ENCODE assay signal across 10 cellular contexts in genomic region chr4:30719363-30720020, GRCh38. TPM values are rescaled to one million over a fixed set of nuclear protein-coding genes. Genes with fewer than 3 reads are reported as not detected.
DNase-seq lines count a peak whose midpoint lies in the region; ATAC-seq, FAIRE-seq and TF ChIP-seq lines count a peak whose summit lies in the region.
"Had no signal": no experiment of that assay in that cellular context is flagged by ENCODE, and none has a peak within 500 bp of the region (broad histone marks: within the 10 kb centered on the region; RNA-seq: fewer than 3 reads in every experiment).

No MANE protein-coding gene starts in this region.

- H3K36me3 Mint-ChIP-seq in activated CD8-positive, alpha-beta memory T cell treated with anti-CD3 and anti-CD28 coated beads, Interleukin-2, amount 10 ng/mL, durations not matched to agents 7 days and 5 days = peaks cover 7% of the 10 kb centered on the region
- peaks cover 10% of the 10 kb centered on the region for H3K36me3 Mint-ChIP-seq in stimulated activated effector memory CD8-positive, alpha-beta T cell treated with anti-CD3 and anti-CD28 coated beads, Interleukin-12 subunit alpha, Interleukin-12 subunit beta, amount 100 ng/mL, for 72 hours

- H3K27me3 Mint-ChIP-seq in activated CD8-positive, alpha-beta memory T cell treated with anti-CD3 and anti-CD28 coated beads, Interleukin-2, amount 10 ng/mL, durations not matched to agents 7 days and 5 days = peaks cover 68% of the 10 kb centered on the region

- H3K4me3 Mint-ChIP-seq in activated CD8-positive, alpha-beta memory T cell treated with anti-CD3 and anti-CD28 coated beads, Interleukin-2, amount 10 ng/mL, durations not matched to agents 7 days and 5 days = no peak overlapping the region
- H3K4me3 Mint-ChIP-seq in stimulated activated effector memory CD8-positive, alpha-beta T cell treated with anti-CD3 and anti-CD28 coated beads, Interleukin-12 subunit alpha, Interleukin-12 subunit beta, amount 100 ng/mL, for 72 hours = peak overlapping the region; percentile 54

- no peak for ATAC-seq in activated CD8-positive, alpha-beta memory T cell treated with anti-CD3 and anti-CD28 coated beads, Interleukin-2, amount 10 ng/mL, durations not matched to agents 7 days and 5 days
- no peak for ATAC-seq in stimulated activated effector memory CD8-positive, alpha-beta T cell treated with anti-CD3 and anti-CD28 coated beads, Interleukin-12 subunit alpha, Interleukin-12 subunit beta, amount 100 ng/mL, for 72 hours
- ATAC-seq in HG03521 (IDR thresholded peaks at IDR 0.05; ENCODE audit: unreplicated experiment) = no peak

- DNase-seq in activated CD8-positive, alpha-beta memory T cell treated with anti-CD3 and anti-CD28 coated beads, Interleukin-2, amount 10 ng/mL, durations not matched to agents 7 days and 5 days = no peak
- DNase-seq in activated CD8-positive, alpha-beta memory T cell treated with anti-CD3 and anti-CD28 coated beads for 24 hours = no peak
- peak; percentile 16 for DNase-seq in NCI-H2196 treated with DMSO at 0.1 percent for 48 hours (lab: John Stamatoyannopoulos, UW; ENCODE audit: unreplicated experiment)
- peak; percentile 47 for DNase-seq in bronchial epithelial cell (ENCODE audit: low read depth)
- peak; percentile 75 for DNase-seq in iris pigment epithelial cell (ENCODE audit: low read depth)
- no peak for DNase-seq in stimulated activated effector memory CD8-positive, alpha-beta T cell treated with anti-CD3 and anti-CD28 coated beads, Interleukin-12 subunit alpha, Interleukin-12 subunit beta, amount 100 ng/mL, for 72 hours (ENCODE audit: low spot score in 2 of 2)
- DNase-seq in central memory CD4-positive, alpha-beta T cell = no peak

- peak overlapping the region; percentile 78 for H3K27ac Mint-ChIP-seq in activated CD8-positive, alpha-beta memory T cell treated with anti-CD3 and anti-CD28 coated beads, Interleukin-2, amount 10 ng/mL, durations not matched to agents 7 days and 5 days
- no peak overlapping the region for H3K27ac Mint-ChIP-seq in stimulated activated effector memory CD8-positive, alpha-beta T cell treated with anti-CD3 and anti-CD28 coated beads, Interleukin-12 subunit alpha, Interleukin-12 subunit beta, amount 100 ng/mL, for 72 hours
- H3K27ac Mint-ChIP-seq: dendritic cell treated with granulocyte-macrophage colony-stimulating factor and Interleukin-4, amounts not matched to agents 40 ng/mL and 50 ng/mL, for 4 days had no signal

- H3K9me3 Mint-ChIP-seq in activated CD8-positive, alpha-beta memory T cell treated with anti-CD3 and anti-CD28 coated beads, Interleukin-2, amount 10 ng/mL, durations not matched to agents 7 days and 5 days (ENCODE audit: low read depth) = no peaks in the 10 kb centered on the region
- no peaks in the 10 kb centered on the region for H3K9me3 Mint-ChIP-seq in stimulated activated effector memory CD8-positive, alpha-beta T cell treated with anti-CD3 and anti-CD28 coated beads, Interleukin-12 subunit alpha, Interleukin-12 subunit beta, amount 100 ng/mL, for 72 hours
- H3K9me3 Mint-ChIP-seq: dendritic cell treated with granulocyte-macrophage colony-stimulating factor and Interleukin-4, amounts not matched to agents 40 ng/mL and 50 ng/mL, for 4 days had no signal

- H3K36me3 ChIP-seq in bronchial epithelial cell (ENCODE audit: control insufficient read depth, insufficient read depth, low read length) = no peaks in the 10 kb centered on the region

- TF ChIP-seq CTCF in bronchial epithelial cell (IDR thresholded peaks at IDR 0.05; ENCODE audit: insufficient read depth, low read length, severe bottlenecking) = peak; percentile 0

- CTCF ChIA-PET in activated CD8-positive, alpha-beta memory T cell treated with anti-CD3 and anti-CD28 coated beads, Interleukin-2, amount 10 ng/mL, durations not matched to agents 7 days and 5 days (lab: Charles Lee) = no interaction called here

- H3K27me3 ChIP-seq in bronchial epithelial cell (ENCODE audit: control insufficient read depth, insufficient read depth, low read length) = no peaks in the 10 kb centered on the region

- peak overlapping the region; percentile 55 for H3K4me3 ChIP-seq in bronchial epithelial cell (ENCODE audit: low read depth, low read length)

- H3K4me1 Mint-ChIP-seq in activated CD8-positive, alpha-beta memory T cell treated with anti-CD3 and anti-CD28 coated beads, Interleukin-2, amount 10 ng/mL, durations not matched to agents 7 days and 5 days = peaks cover 25% of the 10 kb centered on the region
- peaks cover 6% of the 10 kb centered on the region for H3K4me1 Mint-ChIP-seq in stimulated activated effector memory CD8-positive, alpha-beta T cell treated with anti-CD3 and anti-CD28 coated beads, Interleukin-12 subunit alpha, Interleukin-12 subunit beta, amount 100 ng/mL, for 72 hours

- FAIRE-seq in bronchial epithelial cell (lab: Jason Lieb, UNC) = no peak
- FAIRE-seq: GM18507 had no signal

RNA-seq across cellular contexts. Expression of gene PCDH7, which starts 0.7 kb away (rescaled TPM):
- not detected for total RNA-seq in activated CD8-positive, alpha-beta memory T cell treated with anti-CD3 and anti-CD28 coated beads, Interleukin-2, amount 10 ng/mL, durations not matched to agents 7 days and 5 days
- 12.1 and 16.4 TPM in 2 replicates for total RNA-seq in bronchial epithelial cell

Comparison
In these comparisons a context has a peak if more than half of its experiments do, and no peak if none do; other contexts are left out.
1. DNase-seq: peak in NCI-H2196 treated with DMSO at 0.1 percent for 48 hours (single experiment), bronchial epithelial cell (single experiment) and iris pigment epithelial cell (single experiment); none in activated CD8-positive, alpha-beta memory T cell treated with anti-CD3 and anti-CD28 coated beads, Interleukin-2, amount 10 ng/mL, durations not matched to agents 7 days and 5 days (single experiment), activated CD8-positive, alpha-beta memory T cell treated with anti-CD3 and anti-CD28 coated beads for 24 hours (single experiment), stimulated activated effector memory CD8-positive, alpha-beta T cell treated with anti-CD3 and anti-CD28 coated beads, Interleukin-12 subunit alpha, Interleukin-12 subunit beta, amount 100 ng/mL, for 72 hours (0 of 2) and central memory CD4-positive, alpha-beta T cell (single experiment).
2. RNA of gene PCDH7, which starts 0.7 kb away (total RNA-seq): 12.1 to 16.4 TPM in bronchial epithelial cell; not detected in activated CD8-positive, alpha-beta memory T cell treated with anti-CD3 and anti-CD28 coated beads, Interleukin-2, amount 10 ng/mL, durations not matched to agents 7 days and 5 days; every median in the first group is over 10 times any median in the second.